ENCODE assay signal across 1 cellular context in the genomic region with DNA sequence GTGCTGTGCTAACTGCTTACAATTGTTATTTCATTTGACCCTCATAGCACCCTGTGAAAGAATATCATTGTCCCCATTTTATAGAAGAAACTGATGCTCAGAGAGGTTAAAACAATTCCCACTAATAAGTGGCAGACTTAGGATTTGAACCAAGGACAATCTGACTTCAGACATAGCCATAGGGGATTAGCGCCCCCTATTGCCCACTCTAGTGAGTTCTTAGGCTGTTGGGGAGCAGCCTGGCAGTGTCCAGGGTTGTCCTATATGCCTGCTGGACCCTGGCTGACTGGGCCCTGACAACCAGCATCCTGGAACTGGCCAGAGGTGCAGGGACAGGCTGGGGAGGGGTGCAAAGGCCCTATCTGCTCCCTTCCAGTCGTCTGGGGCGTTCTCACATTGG.
TF ChIP-seq lines count a peak whose summit lies in the region.

No MANE protein-coding gene starts in this region.

TF ChIP-seq in endothelial cell of umbilical vein, 7 proteins besides CTCF, POLR2A, EP300 and RAD21 (continued from another document):
- TF ChIP-seq, protein P1, sequence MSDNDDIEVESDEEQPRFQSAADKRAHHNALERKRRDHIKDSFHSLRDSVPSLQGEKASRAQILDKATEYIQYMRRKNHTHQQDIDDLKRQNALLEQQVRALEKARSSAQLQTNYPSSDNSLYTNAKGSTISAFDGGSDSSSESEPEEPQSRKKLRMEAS (IDR thresholded peaks at IDR 0.05; ENCODE audit: insufficient read depth, insufficient read length): no peak
- TF ChIP-seq EZH2 (IDR thresholded peaks at IDR 0.05; ENCODE audit: borderline replicate concordance, low read depth, low read length, severe bottlenecking): no peak
- no peak for TF ChIP-seq POLR2AphosphoS5 (IDR thresholded peaks at IDR 0.05; ENCODE audit: insufficient read depth, low read depth, low read length)
- no peak for TF ChIP-seq GATA2 (IDR thresholded peaks at IDR 0.05; ENCODE audit: insufficient read depth, insufficient read length, low read depth, low read length)
